In the genomic region with DNA sequence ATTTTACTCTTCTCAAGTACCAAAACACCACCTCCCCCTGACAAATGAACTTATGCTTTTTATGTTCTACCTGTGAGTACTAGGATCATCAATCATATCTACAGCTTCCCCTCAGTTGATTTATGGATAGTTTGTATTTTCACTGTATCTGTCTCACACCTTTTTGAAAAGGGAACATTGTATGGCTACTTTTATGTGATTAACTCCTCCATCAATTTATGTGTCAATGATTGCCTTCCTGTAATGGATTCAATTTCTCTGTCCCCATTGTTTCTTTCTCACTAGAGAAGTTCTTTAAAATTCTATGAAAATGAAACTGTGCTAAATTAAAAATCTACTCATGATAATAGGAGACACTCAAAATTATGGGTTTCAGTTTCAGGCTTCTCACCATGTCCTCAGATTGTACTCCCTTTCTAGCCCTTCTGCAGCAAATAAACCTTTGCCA, we compare ENCODE assay signal across 12 cellular contexts.
DNase-seq lines count a peak whose midpoint lies in the region; ATAC-seq lines count a peak whose summit lies in the region.
"Had no signal": no experiment of that assay in that cellular context is flagged by ENCODE, and none has a peak within 500 bp of the region (broad histone marks: within the 10 kb centered on the region; RNA-seq: fewer than 3 reads in every experiment).

No MANE protein-coding gene starts in this region.

- ATAC-seq in GM18508 (IDR thresholded peaks at IDR 0.05; ENCODE audit: insufficient read depth, unreplicated experiment): peak; percentile 68
- ATAC-seq in GM19455 (IDR thresholded peaks at IDR 0.05; ENCODE audit: unreplicated experiment): peak; percentile 61
- ATAC-seq in HG02798 (IDR thresholded peaks at IDR 0.05; ENCODE audit: poor library complexity, unreplicated experiment): peak; percentile 71
- ATAC-seq in HG03460 (IDR thresholded peaks at IDR 0.05; ENCODE audit: unreplicated experiment): peak; percentile 63

- DNase-seq in AG08396 (ENCODE audit: low spot score): no peak
- DNase-seq in HCEC 1CT: no peak
- no peak for DNase-seq in DMS79 (lab: John Stamatoyannopoulos, UW)
- no peak for DNase-seq in NCI-H146 treated with DMSO at 0.1 percent for 48 hours (lab: John Stamatoyannopoulos, UW; ENCODE audit: unreplicated experiment)
- DNase-seq: activated gamma-delta T cell treated with Interleukin-2 at 50 U/mL for 16 hours, Calu3, left ventricle myocardium inferior, naive B cell had no signal
